8 cellular contexts compared by ENCODE assay signal in the genomic region with DNA sequence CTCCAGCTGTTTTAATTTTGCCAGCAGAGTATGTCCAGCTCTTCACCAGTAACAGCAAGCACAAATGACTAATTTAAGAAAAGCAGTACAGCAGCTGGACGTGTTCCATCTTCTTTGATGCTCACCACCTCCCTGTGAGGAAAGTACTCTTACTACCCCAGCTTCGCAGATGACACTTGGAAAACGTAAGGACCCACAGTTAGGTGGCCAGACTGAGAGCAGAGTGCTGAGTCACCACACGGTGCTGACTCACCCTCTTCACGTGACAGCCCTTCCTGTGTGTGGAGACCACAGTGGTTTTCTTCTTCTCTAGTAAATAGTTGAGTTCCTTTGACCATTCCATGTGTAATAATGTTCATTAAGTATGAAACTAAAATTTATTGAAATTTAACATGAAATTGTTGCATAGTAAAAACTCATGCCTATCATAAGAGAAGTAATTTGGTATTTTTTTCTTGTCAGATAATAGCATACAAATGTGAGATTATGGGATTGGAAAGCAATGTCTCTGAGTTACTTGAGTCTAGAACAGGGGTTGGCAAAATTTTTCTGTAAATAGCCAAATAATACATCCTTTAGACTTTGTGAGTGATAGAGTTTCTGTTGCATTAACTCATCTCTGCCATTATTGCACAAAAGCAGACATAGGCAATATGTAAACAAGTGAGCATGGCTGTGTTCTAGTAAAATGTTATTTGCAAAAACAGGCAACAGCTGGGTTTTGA.
DNase-seq lines count a peak whose midpoint lies in the region; ATAC-seq, FAIRE-seq and TF ChIP-seq lines count a peak whose summit lies in the region.

No MANE protein-coding gene starts in this region.

- no peaks in the 10 kb centered on the region for H3K36me3 ChIP-seq in Loucy (ENCODE audit: insufficient read depth, low read length)
- no peaks in the 10 kb centered on the region for H3K36me3 ChIP-seq in GM12878 (ENCODE audit: control insufficient read depth in 2 of 2, insufficient read depth in 2 of 2, low read length in 1 of 2)

- H3K4me1 Mint-ChIP-seq in T-helper 2 cell treated with Interferon-gamma antibody and Interleukin-4, amounts not matched to agents 5 μg/mL and 100 μg/mL, for 36 hours (ENCODE audit: low read depth), result peaks cover 49% of the 10 kb centered on the region

- peak; percentile 88 for FAIRE-seq in GM12878 (lab: Jason Lieb, UNC)

- H2AFZ ChIP-seq in Loucy (ENCODE audit: low read length) (no peak overlapping the region), GM12878 (ENCODE audit: control insufficient read depth, low read depth, low read length) (peak overlapping the region; percentile 40)

- POLR2A ChIA-PET in GM12878 (lab: Charles Lee), result interaction anchor here (0.6 to 1.4 kb wide), 5 partner anchors 10 to 160 kb away, joined by 3 to 6 read pairs (median 5); no protein-coding TSS in a partner anchor

- 1% methylated on average over 5 of the region's 5 CpGs for WGBS in GM12878 (ENCODE audit: insufficient coverage, insufficient replicate concordance, low lambda C conversion rate, missing lambda C conversion rate)

- CTCF ChIA-PET in GM12878 (lab: Yijun Ruan, JAX), result interaction anchor here (0.7 to 7.5 kb wide), 7 partner anchors 9 to 87 kb away, joined by 3 to 46 read pairs (median 4); no protein-coding TSS in a partner anchor

- intact Hi-C loops in GM12878 (cut with micrococcal nuclease; ENCODE audit: unreplicated experiment), result loop anchor here (2.0 to 5.0 kb wide), 2 partner anchors 35 to 79 kb away; a partner anchor contains a TSS

- H3K27me3 Mint-ChIP-seq in T-helper 2 cell treated with Interferon-gamma antibody and Interleukin-4, amounts not matched to agents 5 μg/mL and 100 μg/mL, for 36 hours (ENCODE audit: low read depth), result no peaks in the 10 kb centered on the region

- H3K9me3 ChIP-seq in Loucy (ENCODE audit: insufficient read depth, low read depth, low read length) (no peaks in the 10 kb centered on the region), GM12878 (replicated peaks; ENCODE audit: control insufficient read depth, insufficient read depth, low read length) (no peaks in the 10 kb centered on the region)

- H3F3A ChIP-seq in Loucy (ENCODE audit: low read depth), result no peaks in the 10 kb centered on the region

- H3K4me2 ChIP-seq in Loucy (ENCODE audit: low read depth, low read length, poor library complexity, severe bottlenecking), result peak overlapping the region; percentile 80
- H3K4me2 ChIP-seq in GM12878 (ENCODE audit: control insufficient read depth, insufficient read depth), result peak overlapping the region; percentile 85

- H3K4me3 ChIP-seq in GM12864 (ENCODE audit: low read depth, low read length), result peak overlapping the region; percentile 36
- H3K4me3 ChIP-seq in Loucy (ENCODE audit: low read length, poor library complexity, severe bottlenecking), result peak overlapping the region; percentile 49
- H3K4me3 ChIP-seq in GM12878, result no peak overlapping the region; the same call in 1 of the 2 replicates

- RAD21 ChIA-PET in GM12878 (lab: Charles Lee; ENCODE audit: unreplicated experiment), result interaction anchor here (0.6 to 5.9 kb wide), 12 partner anchors 9 to 162 kb away, joined by 3 to 77 read pairs (median 4); a partner anchor contains a TSS

- H3K4me3 Mint-ChIP-seq in T-helper 2 cell treated with Interferon-gamma antibody and Interleukin-4, amounts not matched to agents 5 μg/mL and 100 μg/mL, for 36 hours, result peak overlapping the region; percentile 60

- SMC1A ChIA-PET in GM12878 (lab: Charles Lee; ENCODE audit: uncharacterized antibody, unreplicated experiment), result interaction anchor here (0.7 to 8.8 kb wide), 14 partner anchors 12 to 707 kb away, joined by 3 to 76 read pairs (median 4); no protein-coding TSS in a partner anchor

- no peaks in the 10 kb centered on the region for H4K20me1 ChIP-seq in Loucy (ENCODE audit: insufficient read depth, low read length, poor library complexity, severe bottlenecking)
- H4K20me1 ChIP-seq in GM12878 (ENCODE audit: control insufficient read depth, insufficient read depth), result no peaks in the 10 kb centered on the region

- ATAC-seq in GM12878, result peak; percentile 98

- BruUV-seq in GM12878 (replicated peaks; lab: Mats Ljungman, UMichigan), result no TSS peak

- in situ Hi-C loops in GM12878 (cut with MboI), result no loop called here

- TF ChIP-seq CTCF in GM12864 (IDR thresholded peaks at IDR 0.05; ENCODE audit: low read depth, low read length, missing control alignments), result no peak
- no peak for TF ChIP-seq CTCF in Loucy (conservative IDR thresholded peaks at IDR 0.05; ENCODE audit: low read length)
- 0 out of 6 replicates have a peak, but pooled peaks of 1 of the 3 experiments have one; percentile 2 for TF ChIP-seq CTCF in GM12878 (IDR thresholded peaks at IDR 0.05 in 2 of 3, conservative IDR thresholded peaks at IDR 0.05 in 1 of 3; ENCODE audit: control insufficient read depth in 2 of 3, extremely low read depth in 1 of 3, insufficient read depth in 1 of 3, low read depth in 3 of 3, low read length in 3 of 3)

- H3K9ac ChIP-seq in Loucy (ENCODE audit: low read depth, low read length, poor library complexity, severe bottlenecking) (peak overlapping the region; percentile 56), GM12878 (ENCODE audit: control insufficient read depth, insufficient read depth, low read length) (peak overlapping the region; percentile 68)

- 0 out of 2 replicates have a peak, but pooled peaks have one; percentile 5 for TF ChIP-seq RAD21 in GM12878 (IDR thresholded peaks at IDR 0.05; ENCODE audit: insufficient read depth, low read depth, low read length)

- peak; percentile 57 for TF ChIP-seq POLR2A in GM12878 (IDR thresholded peaks at IDR 0.05; ENCODE audit: low read depth, low read length)

- H3K27ac ChIP-seq in GM12878 (ENCODE audit: control insufficient read depth, insufficient read depth), result peak overlapping the region; percentile 87

- peaks cover 26% of the 10 kb centered on the region; the same call in 1 of the 2 replicates for H3K79me2 ChIP-seq in Loucy (ENCODE audit: insufficient read depth, low read length)
- peaks cover 5% of the 10 kb centered on the region for H3K79me2 ChIP-seq in GM12878 (ENCODE audit: control insufficient read depth, insufficient read depth, low read length)

- no peaks in the 10 kb centered on the region for H3K9me2 ChIP-seq in Loucy (replicated peaks; ENCODE audit: low read depth, low read length)

- peaks cover 66% of the 10 kb centered on the region for H3K4me1 ChIP-seq in Loucy (ENCODE audit: insufficient read depth, low read length, poor library complexity, severe bottlenecking)
- H3K4me1 ChIP-seq in GM12878 (ENCODE audit: control insufficient read depth, insufficient read depth, low read length), result peaks cover 32% of the 10 kb centered on the region

- H3K27me3 ChIP-seq in Loucy (ENCODE audit: insufficient read depth, low read length, poor library complexity, severe bottlenecking) (no peaks in the 10 kb centered on the region), GM12878 (replicated peaks in 1 of 2; ENCODE audit: control insufficient read depth in 2 of 2, insufficient read depth in 2 of 2, low read length in 1 of 2) (no peaks in the 10 kb centered on the region)

- peak; percentile 83 for DNase-seq in GM12864 (ENCODE audit: low read depth)
- DNase-seq in HCEC 1CT, result peak; percentile 98
- peak; percentile 82 for DNase-seq in T-helper 2 cell treated with Interferon-gamma antibody and Interleukin-4, amounts not matched to agents 5 μg/mL and 100 μg/mL, for 36 hours (ENCODE audit: low spot score)
- peak; percentile 94 for DNase-seq in GM12878 (ENCODE audit: low read depth, low spot score)
- peak; percentile 64 for DNase-seq in iPS-NIHi11 (ENCODE audit: low spot score)
- peak; percentile 43 to 52 for DNase-seq in stimulated activated CD4-positive, alpha-beta T cell treated with anti-CD3 and anti-CD28 coated beads, Interleukin-12 subunit alpha, Interleukin-12 subunit beta, amount 100 ng/mL, for 24 hours (ENCODE audit: low read depth in 2 of 2)
- DNase-seq in NCI-H187 (lab: John Stamatoyannopoulos, UW), result no peak

- H3K36me3 Mint-ChIP-seq in T-helper 2 cell treated with Interferon-gamma antibody and Interleukin-4, amounts not matched to agents 5 μg/mL and 100 μg/mL, for 36 hours (ENCODE audit: low read depth), result peaks cover 9% of the 10 kb centered on the region

- H3K27ac Mint-ChIP-seq in T-helper 2 cell treated with Interferon-gamma antibody and Interleukin-4, amounts not matched to agents 5 μg/mL and 100 μg/mL, for 36 hours, result peak overlapping the region; percentile 73

- no peaks in the 10 kb centered on the region for H3K9me3 Mint-ChIP-seq in T-helper 2 cell treated with Interferon-gamma antibody and Interleukin-4, amounts not matched to agents 5 μg/mL and 100 μg/mL, for 36 hours

- TF ChIP-seq EP300 in GM12878 (IDR thresholded peaks at IDR 0.05; ENCODE audit: borderline replicate concordance in 1 of 2, control insufficient read depth in 1 of 2, low read depth in 2 of 2, low read length in 2 of 2), result peak; percentile 55 to 78; a peak in 3 of 4 replicates

TF ChIP-seq in GM12878, 131 proteins besides CTCF, POLR2A, EP300 and RAD21 (continues in another document):
- TF ChIP-seq, protein P1, sequence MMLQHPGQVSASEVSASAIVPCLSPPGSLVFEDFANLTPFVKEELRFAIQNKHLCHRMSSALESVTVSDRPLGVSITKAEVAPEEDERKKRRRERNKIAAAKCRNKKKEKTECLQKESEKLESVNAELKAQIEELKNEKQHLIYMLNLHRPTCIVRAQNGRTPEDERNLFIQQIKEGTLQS (IDR thresholded peaks at IDR 0.05; ENCODE audit: borderline replicate concordance, extremely low read depth, low read depth, low read length), result peak; percentile 79; the same call in 1 of the 2 replicates
- TF ChIP-seq PAX5 (IDR thresholded peaks at IDR 0.05; ENCODE audit: borderline replicate concordance, low read depth, low read length), result peak; percentile 38; the same call in 1 of the 2 replicates
- peak; percentile 100 for TF ChIP-seq BACH1 (IDR thresholded peaks at IDR 0.05; ENCODE audit: borderline replicate concordance)
- peak; percentile 77 for TF ChIP-seq ATF7 (IDR thresholded peaks at IDR 0.05; ENCODE audit: low read depth)
- TF ChIP-seq, protein P2, sequence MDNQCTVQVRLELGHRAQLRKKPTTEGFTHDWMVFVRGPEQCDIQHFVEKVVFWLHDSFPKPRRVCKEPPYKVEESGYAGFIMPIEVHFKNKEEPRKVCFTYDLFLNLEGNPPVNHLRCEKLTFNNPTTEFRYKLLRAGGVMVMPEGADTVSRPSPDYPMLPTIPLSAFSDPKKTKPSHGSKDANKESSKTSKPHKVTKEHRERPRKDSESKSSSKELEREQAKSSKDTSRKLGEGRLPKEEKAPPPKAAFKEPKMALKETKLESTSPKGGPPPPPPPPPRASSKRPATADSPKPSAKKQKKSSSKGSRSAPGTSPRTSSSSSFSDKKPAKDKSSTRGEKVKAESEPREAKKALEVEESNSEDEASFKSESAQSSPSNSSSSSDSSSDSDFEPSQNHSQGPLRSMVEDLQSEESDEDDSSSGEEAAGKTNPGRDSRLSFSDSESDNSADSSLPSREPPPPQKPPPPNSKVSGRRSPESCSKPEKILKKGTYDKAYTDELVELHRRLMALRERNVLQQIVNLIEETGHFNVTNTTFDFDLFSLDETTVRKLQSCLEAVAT (IDR thresholded peaks at IDR 0.05), result peak; percentile 43; the same call in 1 of the 2 replicates
- TF ChIP-seq RBBP5 (conservative IDR thresholded peaks at IDR 0.05), result no peak
- TF ChIP-seq EED (IDR thresholded peaks at IDR 0.05; ENCODE audit: low read depth), result peak; percentile 85

Comparison
In these comparisons a context has a peak if more than half of its experiments do, and no peak if none do; other contexts are left out.
1. DNase-seq: peak in GM12864 (single experiment), HCEC 1CT (single experiment), T-helper 2 cell treated with Interferon-gamma antibody and Interleukin-4, amounts not matched to agents 5 μg/mL and 100 μg/mL, for 36 hours (single experiment), GM12878 (single experiment), iPS-NIHi11 (single experiment) and stimulated activated CD4-positive, alpha-beta T cell treated with anti-CD3 and anti-CD28 coated beads, Interleukin-12 subunit alpha, Interleukin-12 subunit beta, amount 100 ng/mL, for 24 hours (2 of 2); none in NCI-H187 (0 of 2).